22 cellular contexts compared by ENCODE assay signal in genomic region chr2:107133412-107133811, GRCh38.
"Had no signal": no experiment of that assay in that cellular context is flagged by ENCODE, and none has a peak within 500 bp of the region (broad histone marks: within the 10 kb centered on the region; RNA-seq: fewer than 3 reads in every experiment).

No MANE protein-coding gene starts in this region.

- H3K9me3 Mint-ChIP-seq: nephron; stimulated activated naive B cell treated with anti-CD40 and anti-IgM and Interleukin-4, amounts not matched to agents 10 μg/mL and 1 μg/mL and 100 μg/mL, for 72 hours; stimulated activated naive CD8-positive, alpha-beta T cell treated with anti-CD3 and anti-CD28 coated beads, Interleukin-15, amount 100 ng/mL, for 72 hours had no signal

- H3K4me1 ChIP-seq: heart left ventricle, parathyroid adenoma, psoas muscle, transverse colon had no signal

- H3K27me3 ChIP-seq: heart left ventricle, transverse colon had no signal

- H2AFZ ChIP-seq: parathyroid adenoma had no signal

- H3K4me3 Mint-ChIP-seq: naive B cell; nephron; stimulated activated naive B cell treated with anti-CD40 and anti-IgM and Interleukin-4, amounts not matched to agents 10 μg/mL and 1 μg/mL and 100 μg/mL, for 72 hours; stimulated activated naive CD8-positive, alpha-beta T cell treated with anti-CD3 and anti-CD28 coated beads, Interleukin-15, amount 100 ng/mL, for 72 hours had no signal

- FAIRE-seq: endometrium, frontal cortex had no signal

- H3K4me1 Mint-ChIP-seq: naive B cell; stimulated activated naive B cell treated with anti-CD40 and anti-IgM and Interleukin-4, amounts not matched to agents 10 μg/mL and 1 μg/mL and 100 μg/mL, for 72 hours; stimulated activated naive CD8-positive, alpha-beta T cell treated with anti-CD3 and anti-CD28 coated beads, Interleukin-15, amount 100 ng/mL, for 72 hours had no signal

- ATAC-seq: esophagus mucosa; heart left ventricle; left colon; psoas muscle; sciatic nerve; stimulated activated naive B cell treated with anti-CD40 and anti-IgM and Interleukin-4, amounts not matched to agents 10 μg/mL and 1 μg/mL and 100 μg/mL, for 72 hours; stimulated activated naive CD8-positive, alpha-beta T cell treated with anti-CD3 and anti-CD28 coated beads, Interleukin-15, amount 100 ng/mL, for 72 hours had no signal

- H3K4me3 ChIP-seq: heart left ventricle, psoas muscle, skin epidermis, transverse colon had no signal

- H3K9me3 ChIP-seq: psoas muscle, thoracic aorta, transverse colon had no signal

- H3K36me3 ChIP-seq: heart left ventricle, thoracic aorta, transverse colon had no signal

- H3K36me3 Mint-ChIP-seq: naive B cell; stimulated activated naive B cell treated with anti-CD40 and anti-IgM and Interleukin-4, amounts not matched to agents 10 μg/mL and 1 μg/mL and 100 μg/mL, for 72 hours had no signal

- H3K27me3 Mint-ChIP-seq: stimulated activated naive B cell treated with anti-CD40 and anti-IgM and Interleukin-4, amounts not matched to agents 10 μg/mL and 1 μg/mL and 100 μg/mL, for 72 hours; stimulated activated naive CD8-positive, alpha-beta T cell treated with anti-CD3 and anti-CD28 coated beads, Interleukin-15, amount 100 ng/mL, for 72 hours had no signal

- H3K9ac ChIP-seq: parathyroid adenoma had no signal

- DNase-seq: effector memory CD4-positive, alpha-beta T cell; heart left ventricle; hippocampal formation; left colon; mesendoderm; naive B cell; psoas muscle; retina; stimulated activated CD4-positive, alpha-beta T cell treated with anti-CD3 and anti-CD28 coated beads, Interleukin-2, amount 100 ng/mL, for 24 hours; stimulated activated CD4-positive, alpha-beta T cell treated with anti-CD3 and anti-CD28 coated beads, Interleukin-4, amount 100 ng/mL, for 4 hours; stimulated activated naive B cell treated with anti-CD40 and anti-IgM and Interleukin-4, amounts not matched to agents 10 μg/mL and 1 μg/mL and 100 μg/mL, for 72 hours; stimulated activated naive CD8-positive, alpha-beta T cell treated with anti-CD3 and anti-CD28 coated beads, Interleukin-15, amount 100 ng/mL, for 72 hours; substantia nigra; transverse colon had no signal

- H3K79me2 ChIP-seq: parathyroid adenoma had no signal

- H3K27ac ChIP-seq: heart left ventricle, parathyroid adenoma, psoas muscle, skin epidermis, thoracic aorta, transverse colon had no signal

- H3K27ac Mint-ChIP-seq: naive B cell; nephron; stimulated activated naive B cell treated with anti-CD40 and anti-IgM and Interleukin-4, amounts not matched to agents 10 μg/mL and 1 μg/mL and 100 μg/mL, for 72 hours; stimulated activated naive CD8-positive, alpha-beta T cell treated with anti-CD3 and anti-CD28 coated beads, Interleukin-15, amount 100 ng/mL, for 72 hours had no signal
